16 cellular contexts compared by ENCODE assay signal in genomic region chr13:36787181-36787580, GRCh38.
"Had no signal": no experiment of that assay in that cellular context is flagged by ENCODE, and none has a peak within 500 bp of the region (broad histone marks: within the 10 kb centered on the region; RNA-seq: fewer than 3 reads in every experiment).

No MANE protein-coding gene starts in this region.

- H3K4me3 ChIP-seq: esophagus squamous epithelium, pancreas, sigmoid colon, stomach, testis, upper lobe of right lung had no signal

- H3K36me3 Mint-ChIP-seq: activated naive CD4-positive, alpha-beta T cell treated with anti-CD3 and anti-CD28 coated beads, Interleukin-2, amount 50 U/mL, for 72 hours had no signal

- H3K27me3 ChIP-seq: esophagus squamous epithelium, pancreas, sigmoid colon, stomach, testis, upper lobe of right lung had no signal

- H3K4me3 Mint-ChIP-seq: nephron had no signal

- H3K4me1 ChIP-seq: esophagus squamous epithelium, pancreas, sigmoid colon, stomach, testis, upper lobe of right lung had no signal

- H3K36me3 ChIP-seq: esophagus squamous epithelium, pancreas, sigmoid colon, stomach, upper lobe of right lung had no signal

- H3K27ac ChIP-seq: esophagus squamous epithelium, pancreas, sigmoid colon, stomach, testis, upper lobe of right lung had no signal

- ATAC-seq: activated naive CD4-positive, alpha-beta T cell treated with anti-CD3 and anti-CD28 coated beads, Interleukin-2, amount 50 U/mL, for 72 hours; left ventricle myocardium superior; pancreas; upper lobe of right lung had no signal

- H3K9me3 Mint-ChIP-seq: activated naive CD4-positive, alpha-beta T cell treated with anti-CD3 and anti-CD28 coated beads, Interleukin-2, amount 50 U/mL, for 72 hours; nephron had no signal

- H3K4me1 Mint-ChIP-seq: nephron had no signal

- DNase-seq: activated CD4-positive, alpha-beta T cell treated with anti-CD3 and anti-CD28 coated beads for 1 hour; activated CD4-positive, alpha-beta T cell treated with anti-CD3 and anti-CD28 coated beads, Interleukin-2, amount 50 U/mL, for 4 hours; caudate nucleus; esophagus squamous epithelium; hippocampal formation; kidney; left ventricle myocardium superior; pancreas; sigmoid colon; stimulated activated CD4-positive, alpha-beta T cell treated with anti-CD3 and anti-CD28 coated beads, Interleukin-1b, Interleukin-23, amount 100 ng/mL, for 48 hours; stomach; T1000; testis; upper lobe of right lung had no signal

- H3K27ac Mint-ChIP-seq: activated naive CD4-positive, alpha-beta T cell treated with anti-CD3 and anti-CD28 coated beads, Interleukin-2, amount 50 U/mL, for 72 hours; nephron had no signal

- H3K9me3 ChIP-seq: esophagus squamous epithelium, pancreas, sigmoid colon, stomach, testis, upper lobe of right lung had no signal
